In the genomic region with DNA sequence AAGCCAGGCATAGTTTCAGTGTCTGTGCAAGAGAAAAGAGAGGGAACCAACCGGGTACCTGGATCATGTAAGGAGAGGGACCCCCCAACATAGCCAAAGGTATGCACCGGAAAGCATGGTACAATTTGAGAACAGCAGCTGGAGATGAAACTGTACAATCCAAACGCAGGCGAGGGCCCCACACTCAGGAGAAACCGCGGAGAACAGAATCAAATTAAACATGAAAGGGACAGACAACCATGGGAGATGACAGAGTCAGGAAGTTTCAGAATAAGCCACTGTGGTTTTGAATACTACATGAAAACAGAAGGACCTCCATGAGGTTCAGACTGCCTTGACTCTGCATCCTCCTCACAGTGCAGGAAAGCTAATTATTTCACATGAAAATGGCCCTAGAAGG, we compare ENCODE assay signal across 13 cellular contexts.
DNase-seq lines count a peak whose midpoint lies in the region; ATAC-seq lines count a peak whose summit lies in the region.
"Had no signal": no experiment of that assay in that cellular context is flagged by ENCODE, and none has a peak within 500 bp of the region (broad histone marks: within the 10 kb centered on the region; RNA-seq: fewer than 3 reads in every experiment).

No MANE protein-coding gene starts in this region.

- ATAC-seq in activated CD4-positive, alpha-beta T cell treated with anti-CD3 and anti-CD28 coated beads for 36 hours: peak; percentile 72
- peak; percentile 44 for ATAC-seq in HG02885 (IDR thresholded peaks at IDR 0.05; ENCODE audit: poor library complexity, unreplicated experiment)
- peak; percentile 77 for ATAC-seq in activated CD8-positive, alpha-beta T cell treated with anti-CD3 and anti-CD28 coated beads, Interleukin-2, amount 10 ng/mL, durations not matched to agents 7 days and 5 days
- ATAC-seq in right cardiac atrium: no peak
- no peak for ATAC-seq in left lobe of liver

- intact Hi-C loops in activated CD4-positive, alpha-beta T cell treated with anti-CD3 and anti-CD28 coated beads for 36 hours (cut with DNase I, micrococcal nuclease): loop anchor here (1.0 to 10.0 kb wide), 6 partner anchors 63 to 713 kb away; a partner anchor contains a TSS
- intact Hi-C loops in right cardiac atrium (cut with DNase I): no loop called here

- 96% methylated on average over 6 of the region's 6 CpGs for WGBS in right cardiac atrium

- H3K27me3 Mint-ChIP-seq in activated CD4-positive, alpha-beta T cell treated with anti-CD3 and anti-CD28 coated beads for 36 hours: peaks cover 6% of the 10 kb centered on the region
- peaks cover 20% of the 10 kb centered on the region for H3K27me3 Mint-ChIP-seq in activated CD8-positive, alpha-beta T cell treated with anti-CD3 and anti-CD28 coated beads, Interleukin-2, amount 10 ng/mL, durations not matched to agents 7 days and 5 days (ENCODE audit: low read depth)

- H3K27me3 ChIP-seq in right cardiac atrium (ENCODE audit: control insufficient read depth, insufficient read depth): no peaks in the 10 kb centered on the region

- peak; percentile 62 for DNase-seq in activated CD4-positive, alpha-beta T cell treated with anti-CD3 and anti-CD28 coated beads for 36 hours
- no peak for DNase-seq in activated CD4-positive, alpha-beta T cell treated with anti-CD3 and anti-CD28 coated beads, Interleukin-2, amount 50 U/mL, for 1 hour
- DNase-seq in activated CD8-positive, alpha-beta T cell treated with anti-CD3 and anti-CD28 coated beads, Interleukin-2, amount 10 ng/mL, durations not matched to agents 7 days and 5 days: peak; percentile 34
- DNase-seq in stimulated activated CD4-positive, alpha-beta T cell treated with anti-CD3 and anti-CD28 coated beads, Interleukin-2, amount 100 ng/mL, for 48 hours: peak; percentile 9 to 11
- DNase-seq in right cardiac atrium (no peak), left lobe of liver (ENCODE audit: low spot score) (no peak)
- no peak for DNase-seq in activated effector memory CD4-positive, alpha-beta T cell treated with anti-CD3 and anti-CD28 coated beads, Interleukin-2, amount 50 U/mL, for 16 hours
- DNase-seq: activated gamma-delta T cell, NCI-H1436, nephron progenitor cell, substantia nigra, T-helper 9 cell had no signal

- POLR2A ChIA-PET in activated CD4-positive, alpha-beta T cell treated with anti-CD3 and anti-CD28 coated beads for 36 hours (lab: Charles Lee): interaction anchor here (0.8 to 1.1 kb wide), 2 partner anchors 34 to 170 kb away, joined by 3 to 4 read pairs; no protein-coding TSS in a partner anchor
- POLR2A ChIA-PET in activated CD8-positive, alpha-beta T cell treated with anti-CD3 and anti-CD28 coated beads, Interleukin-2, amount 10 ng/mL, durations not matched to agents 7 days and 5 days (lab: Charles Lee): interaction anchor here (0.6 to 1.4 kb wide), 3 partner anchors 15 to 860 kb away, joined by 3 to 6 read pairs (median 4); no protein-coding TSS in a partner anchor

- H3K9me3 Mint-ChIP-seq in activated CD4-positive, alpha-beta T cell treated with anti-CD3 and anti-CD28 coated beads for 36 hours (ENCODE audit: low read depth): no peaks in the 10 kb centered on the region
- H3K9me3 Mint-ChIP-seq in activated CD8-positive, alpha-beta T cell treated with anti-CD3 and anti-CD28 coated beads, Interleukin-2, amount 10 ng/mL, durations not matched to agents 7 days and 5 days (ENCODE audit: insufficient read depth): no peaks in the 10 kb centered on the region

- H3K27ac Mint-ChIP-seq in activated CD4-positive, alpha-beta T cell treated with anti-CD3 and anti-CD28 coated beads for 36 hours: peak overlapping the region; percentile 72
- H3K27ac Mint-ChIP-seq in activated CD8-positive, alpha-beta T cell treated with anti-CD3 and anti-CD28 coated beads, Interleukin-2, amount 10 ng/mL, durations not matched to agents 7 days and 5 days: peak overlapping the region; percentile 74
- H3K27ac Mint-ChIP-seq: nephron progenitor cell had no signal

- H3K4me1 Mint-ChIP-seq in activated CD4-positive, alpha-beta T cell treated with anti-CD3 and anti-CD28 coated beads for 36 hours: peaks cover 19% of the 10 kb centered on the region
- peaks cover 17% of the 10 kb centered on the region for H3K4me1 Mint-ChIP-seq in activated CD8-positive, alpha-beta T cell treated with anti-CD3 and anti-CD28 coated beads, Interleukin-2, amount 10 ng/mL, durations not matched to agents 7 days and 5 days (ENCODE audit: low read depth)

- H3K4me3 Mint-ChIP-seq in activated CD4-positive, alpha-beta T cell treated with anti-CD3 and anti-CD28 coated beads for 36 hours: peak overlapping the region; percentile 29
- peak overlapping the region; percentile 27 for H3K4me3 Mint-ChIP-seq in activated CD8-positive, alpha-beta T cell treated with anti-CD3 and anti-CD28 coated beads, Interleukin-2, amount 10 ng/mL, durations not matched to agents 7 days and 5 days
- H3K4me3 Mint-ChIP-seq: nephron progenitor cell had no signal

- CTCF ChIA-PET in activated CD4-positive, alpha-beta T cell treated with anti-CD3 and anti-CD28 coated beads for 36 hours (lab: Charles Lee): interaction anchor here (0.8 to 1.3 kb wide), 4 partner anchors 14 to 136 kb away, joined by 3 to 6 read pairs (median 4); no protein-coding TSS in a partner anchor
- CTCF ChIA-PET in activated CD8-positive, alpha-beta T cell treated with anti-CD3 and anti-CD28 coated beads, Interleukin-2, amount 10 ng/mL, durations not matched to agents 7 days and 5 days (lab: Charles Lee): interaction anchor here (1.0 to 1.6 kb wide), 6 partner anchors 29 to 131 kb away, joined by 3 to 9 read pairs (median 4); a partner anchor contains a TSS

- H3K4me1 ChIP-seq in right cardiac atrium (ENCODE audit: control insufficient read depth, insufficient read depth, low read length): no peaks in the 10 kb centered on the region

- no peak overlapping the region for H3K4me3 ChIP-seq in right cardiac atrium (ENCODE audit: low read length)

- no peaks in the 10 kb centered on the region for H3K36me3 Mint-ChIP-seq in activated CD4-positive, alpha-beta T cell treated with anti-CD3 and anti-CD28 coated beads for 36 hours (ENCODE audit: low read depth)
- no peaks in the 10 kb centered on the region for H3K36me3 Mint-ChIP-seq in activated CD8-positive, alpha-beta T cell treated with anti-CD3 and anti-CD28 coated beads, Interleukin-2, amount 10 ng/mL, durations not matched to agents 7 days and 5 days (ENCODE audit: low read depth)

- no peak overlapping the region for H3K27ac ChIP-seq in right cardiac atrium (ENCODE audit: low read length)

- H3K9me3 ChIP-seq in right cardiac atrium (ENCODE audit: control insufficient read depth, low read length): no peaks in the 10 kb centered on the region

Comparison
In these comparisons a context has a peak if more than half of its experiments do, and no peak if none do; other contexts are left out.
1. DNase-seq: peak in activated CD4-positive, alpha-beta T cell treated with anti-CD3 and anti-CD28 coated beads for 36 hours (single experiment), activated CD8-positive, alpha-beta T cell treated with anti-CD3 and anti-CD28 coated beads, Interleukin-2, amount 10 ng/mL, durations not matched to agents 7 days and 5 days (single experiment) and stimulated activated CD4-positive, alpha-beta T cell treated with anti-CD3 and anti-CD28 coated beads, Interleukin-2, amount 100 ng/mL, for 48 hours (2 of 2); none in activated CD4-positive, alpha-beta T cell treated with anti-CD3 and anti-CD28 coated beads, Interleukin-2, amount 50 U/mL, for 1 hour (single experiment), right cardiac atrium (0 of 3), left lobe of liver (single experiment) and activated effector memory CD4-positive, alpha-beta T cell treated with anti-CD3 and anti-CD28 coated beads, Interleukin-2, amount 50 U/mL, for 16 hours (single experiment).
2. ATAC-seq: peak in activated CD4-positive, alpha-beta T cell treated with anti-CD3 and anti-CD28 coated beads for 36 hours (single experiment), HG02885 (single experiment) and activated CD8-positive, alpha-beta T cell treated with anti-CD3 and anti-CD28 coated beads, Interleukin-2, amount 10 ng/mL, durations not matched to agents 7 days and 5 days (single experiment); none in right cardiac atrium (0 of 2) and left lobe of liver (single experiment).
3. intact Hi-C loops: an anchor here in activated CD4-positive, alpha-beta T cell treated with anti-CD3 and anti-CD28 coated beads for 36 hours (1.0 to 10.0 kb wide); none called in right cardiac atrium.